ENCODE assay signal across 9 cellular contexts in the genomic region with DNA sequence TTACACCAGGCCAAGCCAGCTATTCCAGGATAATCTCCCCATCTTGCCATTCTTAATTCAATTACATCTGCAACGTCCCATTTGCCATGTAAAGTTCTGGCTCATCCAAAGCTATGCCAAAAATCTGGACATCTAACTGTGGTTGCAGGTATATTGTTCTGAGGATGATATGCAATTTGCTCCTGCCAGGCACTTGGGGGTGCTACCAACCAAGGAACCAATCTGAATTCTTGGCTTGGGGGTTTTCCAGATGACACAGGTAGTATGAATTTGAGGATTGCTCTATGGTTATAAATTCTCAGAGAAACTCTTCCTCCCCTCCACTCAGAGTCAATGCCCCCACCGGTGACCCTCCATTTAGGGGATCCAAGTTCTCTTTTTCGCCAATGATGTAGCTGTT. TPM values are rescaled to one million over a fixed set of nuclear protein-coding genes. Genes with fewer than 3 reads are reported as not detected.
DNase-seq lines count a peak whose midpoint lies in the region; ATAC-seq and TF ChIP-seq lines count a peak whose summit lies in the region.
"Had no signal": no experiment of that assay in that cellular context is flagged by ENCODE, and none has a peak within 500 bp of the region (broad histone marks: within the 10 kb centered on the region; RNA-seq: fewer than 3 reads in every experiment).

No MANE protein-coding gene starts in this region.

- no peaks in the 10 kb centered on the region for H3K4me1 ChIP-seq in thyroid gland

- no peaks in the 10 kb centered on the region for H3K9me3 ChIP-seq in thyroid gland

- no peak overlapping the region for H3K27ac ChIP-seq in thyroid gland
- H3K27ac ChIP-seq: SK-N-MC had no signal

- intact Hi-C loops in thyroid gland (cut with DNase I), result loop anchor here (5.0 to 10.0 kb wide), 2 partner anchors 332 to 435 kb away; no protein-coding TSS in a partner anchor

- DNase-seq in Daoy (ENCODE audit: low read depth) (peak; percentile 63), Kasumi-1 (lab: John Stamatoyannopoulos, UW) (peak; percentile 5), activated T-cell treated with anti-CD3 and anti-CD28 coated beads for 4 hours (peak; percentile 31), iPS-NIHi11 (ENCODE audit: low spot score) (peak; percentile 65), thyroid gland (peak; percentile 6 to 25), NCI-H2029 (lab: John Stamatoyannopoulos, UW) (no peak)

- no peak overlapping the region for H3K4me3 ChIP-seq in thyroid gland (replicated peaks in 1 of 3)
- H3K4me3 ChIP-seq: SK-N-MC had no signal

- H3K36me3 ChIP-seq in thyroid gland, result no peaks in the 10 kb centered on the region

- no peak for ATAC-seq in HG02798 (IDR thresholded peaks at IDR 0.05; ENCODE audit: poor library complexity, unreplicated experiment)
- no peak for ATAC-seq in GM18907 (IDR thresholded peaks at IDR 0.05; ENCODE audit: unreplicated experiment)

- peak in 4 of 6 experiments; percentile 22 to 35 (median 28) for TF ChIP-seq CTCF in thyroid gland (IDR thresholded peaks at IDR 0.05)

- no peaks in the 10 kb centered on the region for H3K27me3 ChIP-seq in thyroid gland

- TF ChIP-seq POLR2A in thyroid gland (IDR thresholded peaks at IDR 0.05), result no peak

- 51 to 59% methylated on average over 3 of the region's 3 CpGs for WGBS in thyroid gland, 2 donors

RNA-seq across cellular contexts. Expression of a gene that starts 33.0 kb away (rescaled TPM):
- total RNA-seq in Daoy (2014; rRNA removed; shearing (Covaris generic)), result 1.4 and 3.5 TPM in 2 replicates
- total RNA-seq in thyroid gland, result 10 to 100 TPM; 33.1 to 53.8 (median 46.7) TPM
